ENCODE assay signal across 8 cellular contexts in the genomic region with DNA sequence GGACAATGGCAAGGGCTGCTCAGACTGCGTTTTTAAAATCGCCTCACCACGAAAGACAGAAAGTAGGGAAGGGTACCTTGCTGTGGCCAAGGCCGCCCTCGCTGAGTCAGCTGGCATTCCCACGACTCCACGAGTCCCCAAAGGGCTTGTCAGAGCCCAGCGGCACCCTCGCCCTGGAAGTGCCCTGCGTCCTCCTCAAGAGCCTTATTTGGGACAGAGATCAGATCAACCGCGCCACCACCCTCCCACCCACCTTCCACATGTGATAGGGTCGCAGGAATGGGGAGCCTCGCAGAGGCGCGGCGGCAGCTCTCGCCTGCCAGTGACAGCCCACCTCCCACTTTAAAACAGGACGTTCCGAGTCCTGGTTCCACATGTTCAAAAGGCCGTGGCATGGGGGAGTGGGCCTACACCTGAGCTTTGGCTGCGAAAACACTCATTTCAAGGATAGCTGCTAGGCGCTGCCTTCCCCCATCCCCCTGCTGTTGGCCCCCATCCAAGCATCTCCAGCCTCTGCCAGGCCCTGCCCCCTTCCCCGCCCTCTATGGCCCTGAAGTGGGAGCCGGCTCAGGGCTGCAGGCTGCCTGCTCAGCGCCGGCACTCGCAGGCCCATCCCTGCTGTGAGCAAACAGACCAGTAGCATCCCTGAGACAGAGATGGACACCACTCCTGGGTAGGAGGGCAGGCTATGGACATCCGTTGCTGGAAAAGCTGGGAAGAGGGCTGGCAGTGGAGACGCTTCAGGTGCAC. TPM values are rescaled to one million over a fixed set of nuclear protein-coding genes. Genes with fewer than 3 reads are reported as not detected.
DNase-seq lines count a peak whose midpoint lies in the region; ATAC-seq, FAIRE-seq and TF ChIP-seq lines count a peak whose summit lies in the region.

No MANE protein-coding gene starts in this region.

- WGBS in GM12878 (ENCODE audit: insufficient coverage, insufficient replicate concordance, low lambda C conversion rate, missing lambda C conversion rate), result 70% methylated on average over 30 of the region's 30 CpGs

- DNase-seq in COR-L47 (lab: John Stamatoyannopoulos, UW) (peak; percentile 79), NCI-H1694 (lab: John Stamatoyannopoulos, UW) (peak; percentile 58), GM12878 (ENCODE audit: low read depth, low spot score) (no peak), keratinocyte (ENCODE audit: low read depth, low spot score) (no peak), inferior parietal cortex (ENCODE audit: extremely low spot score) (no peak)
- DNase-seq in activated effector memory CD4-positive, alpha-beta T cell treated with anti-CD3 and anti-CD28 coated beads, Interleukin-2, amount 50 U/mL, for 16 hours, result no peak

- H3K27ac ChIP-seq in GM12878 (ENCODE audit: control insufficient read depth, insufficient read depth), result no peak overlapping the region
- H3K27ac ChIP-seq in keratinocyte (ENCODE audit: control insufficient read depth, insufficient read depth, low read length), result peak overlapping the region; percentile 47
- H3K27ac ChIP-seq in subcutaneous abdominal adipose tissue (ENCODE audit: low read depth, low read length), result peak overlapping the region; percentile 75

- TF ChIP-seq CTCF in GM12878 (IDR thresholded peaks at IDR 0.05 in 2 of 3, conservative IDR thresholded peaks at IDR 0.05 in 1 of 3; ENCODE audit: control insufficient read depth in 2 of 3, extremely low read depth in 1 of 3, insufficient read depth in 1 of 3, low read depth in 3 of 3, low read length in 3 of 3) (no peak), keratinocyte (optimal IDR thresholded peaks at IDR 0.05 in 1 of 3, IDR thresholded peaks at IDR 0.05 in 1 of 3, conservative IDR thresholded peaks at IDR 0.05 in 1 of 3; ENCODE audit: extremely low read depth in 1 of 3, insufficient read depth in 2 of 3, low read length in 3 of 3) (no peak)

- no peak for TF ChIP-seq EP300 in GM12878 (IDR thresholded peaks at IDR 0.05; ENCODE audit: borderline replicate concordance in 1 of 2, control insufficient read depth in 1 of 2, low read depth in 2 of 2, low read length in 2 of 2)

- CTCF ChIA-PET in GM12878 (lab: Yijun Ruan, JAX), result interaction anchor here (0.8 to 12.4 kb wide), 10 partner anchors 14 to 305 kb away, joined by 3 to 265 read pairs (median 4); no protein-coding TSS in a partner anchor

- no peak for FAIRE-seq in GM12878 (lab: Jason Lieb, UNC)
- FAIRE-seq in keratinocyte (lab: Jason Lieb, UNC), result no peak

- in situ Hi-C loops in GM12878 (cut with MboI), result no loop called here

- RAD21 ChIA-PET in GM12878 (lab: Charles Lee; ENCODE audit: unreplicated experiment), result interaction anchor here (0.7 to 4.3 kb wide), 8 partner anchors 21 to 1593 kb away, joined by 3 to 32 read pairs (median 4); no protein-coding TSS in a partner anchor

- H3K4me2 ChIP-seq in GM12878 (ENCODE audit: control insufficient read depth, insufficient read depth) (peak overlapping the region; percentile 97; the same call in 1 of the 2 replicates), keratinocyte (ENCODE audit: control insufficient read depth, extremely low read depth, insufficient read depth, low read depth, low read length) (peak overlapping the region; percentile 91)

- POLR2A ChIA-PET in GM12878 (lab: Charles Lee), result no interaction called here

- no peak for TF ChIP-seq POLR2A in GM12878 (IDR thresholded peaks at IDR 0.05; ENCODE audit: low read depth, low read length)

- TF ChIP-seq RAD21 in GM12878 (IDR thresholded peaks at IDR 0.05; ENCODE audit: insufficient read depth, low read depth, low read length), result no peak

- no TSS peak for BruUV-seq in GM12878 (replicated peaks; lab: Mats Ljungman, UMichigan)

- dilution Hi-C loops in keratinocyte (cut with MboI; ENCODE audit: extremely low pct_ligation_motif_present, low sequenced_read_pairs), result no loop called here

- H3K9ac ChIP-seq in GM12878 (ENCODE audit: control insufficient read depth, insufficient read depth, low read length) (no peak overlapping the region), keratinocyte (ENCODE audit: control insufficient read depth, extremely low read depth, insufficient read depth, low read length) (peak overlapping the region; percentile 89), subcutaneous abdominal adipose tissue (ENCODE audit: low read length in 5 of 5) (peak overlapping the region in 4 of 5 donors; percentile 78 to 85 (median 79))

- H3K27me3 ChIP-seq in GM12878 (replicated peaks in 1 of 2; ENCODE audit: control insufficient read depth in 2 of 2, insufficient read depth in 2 of 2, low read length in 1 of 2), result no peaks in the 10 kb centered on the region
- H3K27me3 ChIP-seq in keratinocyte (ENCODE audit: control insufficient read depth, extremely low read depth, insufficient read depth, low read length), result no peaks in the 10 kb centered on the region
- no peaks in the 10 kb centered on the region for H3K27me3 ChIP-seq in subcutaneous abdominal adipose tissue (ENCODE audit: control insufficient read depth in 5 of 5, insufficient read depth in 4 of 5, low read length in 5 of 5)

- no peaks in the 10 kb centered on the region for H3K4me1 ChIP-seq in GM12878 (ENCODE audit: control insufficient read depth, insufficient read depth, low read length)
- H3K4me1 ChIP-seq in keratinocyte (ENCODE audit: control insufficient read depth, extremely low read depth, insufficient read depth, low read length), result peaks cover 6% of the 10 kb centered on the region
- H3K4me1 ChIP-seq in subcutaneous abdominal adipose tissue (ENCODE audit: control insufficient read depth in 5 of 5, insufficient read depth in 5 of 5, low read length in 5 of 5), result peaks cover 3 to 17% (median 11%) of the 10 kb centered on the region in 5 donors

- H3K79me2 ChIP-seq in GM12878 (ENCODE audit: control insufficient read depth, insufficient read depth, low read length) (no peaks in the 10 kb centered on the region), keratinocyte (ENCODE audit: control insufficient read depth, insufficient read depth, low read length) (no peaks in the 10 kb centered on the region)

- H3K4me3 ChIP-seq in GM12878, result no peak overlapping the region
- peak overlapping the region; percentile 67 to 83 (median 83) for H3K4me3 ChIP-seq in keratinocyte (ENCODE audit: control insufficient read depth in 2 of 3, extremely low read depth in 1 of 3, insufficient read depth in 2 of 3, low read depth in 1 of 3, low read length in 3 of 3)
- H3K4me3 ChIP-seq in subcutaneous abdominal adipose tissue (ENCODE audit: low read depth in 1 of 5, low read length in 5 of 5), result peak overlapping the region; percentile 61 to 89 (median 85)

- H4K20me1 ChIP-seq in GM12878 (ENCODE audit: control insufficient read depth, insufficient read depth), result no peaks in the 10 kb centered on the region
- H4K20me1 ChIP-seq in keratinocyte (ENCODE audit: control insufficient read depth, extremely low read depth, insufficient read depth, low read length), result no peaks in the 10 kb centered on the region

- H3K36me3 ChIP-seq in GM12878 (ENCODE audit: control insufficient read depth in 2 of 2, insufficient read depth in 2 of 2, low read length in 1 of 2), result no peaks in the 10 kb centered on the region
- H3K36me3 ChIP-seq in keratinocyte (ENCODE audit: control insufficient read depth in 2 of 2, extremely low read depth in 1 of 2, insufficient read depth in 2 of 2, low read length in 2 of 2), result no peaks in the 10 kb centered on the region
- no peaks in the 10 kb centered on the region for H3K36me3 ChIP-seq in subcutaneous abdominal adipose tissue (ENCODE audit: control insufficient read depth in 5 of 5, insufficient read depth in 5 of 5, low read length in 5 of 5)

- no peak for ATAC-seq in GM12878
- ATAC-seq in HG03442 (IDR thresholded peaks at IDR 0.05; ENCODE audit: unreplicated experiment), result no peak

- intact Hi-C loops in GM12878 (cut with micrococcal nuclease; ENCODE audit: unreplicated experiment), result loop anchor here (1.0 kb wide), 2 partner anchors 26 to 75 kb away; no protein-coding TSS in a partner anchor

- SMC1A ChIA-PET in GM12878 (lab: Charles Lee; ENCODE audit: uncharacterized antibody, unreplicated experiment), result interaction anchor here (0.9 to 4.8 kb wide), 7 partner anchors 25 to 124 kb away, joined by 3 to 41 read pairs (median 10); no protein-coding TSS in a partner anchor

- H3K9me1 ChIP-seq in keratinocyte (ENCODE audit: control insufficient read depth, extremely low read depth, insufficient read depth, low read length), result no peaks in the 10 kb centered on the region

- H3K9me3 ChIP-seq in GM12878 (replicated peaks; ENCODE audit: control insufficient read depth, insufficient read depth, low read length), result no peaks in the 10 kb centered on the region
- no peaks in the 10 kb centered on the region for H3K9me3 ChIP-seq in keratinocyte (ENCODE audit: control insufficient read depth, low read depth, low read length)
- no peaks in the 10 kb centered on the region for H3K9me3 ChIP-seq in subcutaneous abdominal adipose tissue (ENCODE audit: control insufficient read depth in 5 of 5, low read length in 5 of 5)

- H2AFZ ChIP-seq in GM12878 (ENCODE audit: control insufficient read depth, low read depth, low read length), result peak overlapping the region; percentile 97
- peak overlapping the region; percentile 81 for H2AFZ ChIP-seq in keratinocyte (ENCODE audit: control insufficient read depth, low read length)

RNA-seq across cellular contexts. Expression of gene ARHGEF4, which starts 38.1 kb away (rescaled TPM):
- total RNA-seq in GM12878 (2013; cell fraction: nucleolus; rRNA removed), result 15.4 and 16.4 TPM in 2 replicates
- not detected in 2 replicates for total RNA-seq in GM12878 (2014; rRNA removed)
- not detected in 2 replicates for total RNA-seq in GM12878 (2014; rRNA removed; fragmentation: Illumina TruSeq; extraction: Trizol)
- total RNA-seq in GM12878 (2021), result 0.21 TPM in 2 replicates
- not detected for polyA plus RNA-seq in GM12878 (2011; ENCODE audit: low read depth)
- 0.04 and 0.12 TPM in 2 replicates for polyA plus RNA-seq in GM12878 (2011; rRNA removed)
- polyA plus RNA-seq in GM12878 (2011; cell fraction: cytosol; rRNA removed), result 0.15 and 0.16 TPM in 2 replicates
- 1.2 and 1.8 TPM in 2 replicates for polyA plus RNA-seq in GM12878 (2011; cell fraction: nucleus; rRNA removed)
- 0.04 and 0.11 TPM in 2 replicates for polyA plus RNA-seq in GM12878 (2012)
- 0.06 TPM in 1 of 2 replicates, not detected in the other for polyA plus RNA-seq in GM12878 (2014; fragmentation: Illumina TruSeq; extraction: Trizol)
- under 1 TPM in 1 of 2 experiments, not detected in 1; 0.02 TPM for polyA plus RNA-seq in GM12878 (2014; fragmentation: Nextera tagmentation; extraction: Ambion mirVana)
- polyA plus RNA-seq in GM12878 (2014; rRNA removed), result not detected in 2 replicates
- under 1 TPM in 1 of 2 experiments, not detected in 1; 0.24 TPM for polyA plus RNA-seq in GM12878 (2016; fragmentation: Nextera tagmentation; extraction: Ambion mirVana)
- polyA minus RNA-seq in GM12878 (2011; rRNA and poly(A)+ RNA removed), result 0.41 and 0.66 TPM in 2 replicates
- polyA minus RNA-seq in GM12878 (2011; cell fraction: cytosol; rRNA and poly(A)+ RNA removed), result 0.42 TPM in 1 of 2 replicates, not detected in the other
- 0.60 and 0.77 TPM in 2 replicates for polyA minus RNA-seq in GM12878 (2011; cell fraction: nucleus; rRNA and poly(A)+ RNA removed)
- 22.6 to 40.6 TPM (median 26.2 TPM) in 3 replicates for polyA plus RNA-seq in keratinocyte
- polyA plus RNA-seq in keratinocyte (2011; ENCODE audit: low read depth), result 102 TPM
- 6.9 and 11.2 TPM in 2 replicates for polyA plus RNA-seq in keratinocyte (2011; cell fraction: cytosol; rRNA removed)
- polyA plus RNA-seq in keratinocyte (2011; cell fraction: nucleus; rRNA removed), result 138 and 177 TPM in 2 replicates
- 34.2 and 76.3 TPM in 2 replicates for polyA plus RNA-seq in keratinocyte (2012; ENCODE audit: low replicate concordance)
- 58.4 to 67.9 TPM (median 64.0 TPM) in 3 replicates for polyA minus RNA-seq in keratinocyte
- 51.4 TPM for polyA minus RNA-seq in keratinocyte (2011; cell fraction: cytosol; rRNA and poly(A)+ RNA removed)
- 166 and 173 TPM in 2 replicates for polyA minus RNA-seq in keratinocyte (2011; cell fraction: nucleus; rRNA and poly(A)+ RNA removed)

RNA-seq across cellular contexts. Expression of gene AMER3, which starts 43.3 kb away (rescaled TPM):
- total RNA-seq in GM12878 (2013; cell fraction: nucleolus; rRNA removed), result not detected in 2 replicates
- not detected in 2 replicates for total RNA-seq in GM12878 (2014; rRNA removed)
- total RNA-seq in GM12878 (2014; rRNA removed; fragmentation: Illumina TruSeq; extraction: Trizol), result not detected in 2 replicates
- not detected in 2 replicates for total RNA-seq in GM12878 (2021)
- not detected for polyA plus RNA-seq in GM12878 (2011; ENCODE audit: low read depth)
- not detected in 2 replicates for polyA plus RNA-seq in GM12878 (2011; rRNA removed)
- not detected in 2 replicates for polyA plus RNA-seq in GM12878 (2011; cell fraction: cytosol; rRNA removed)
- not detected in 2 replicates for polyA plus RNA-seq in GM12878 (2011; cell fraction: nucleus; rRNA removed)
- polyA plus RNA-seq in GM12878 (2012), result not detected in 2 replicates
- not detected in 2 replicates for polyA plus RNA-seq in GM12878 (2014; fragmentation: Illumina TruSeq; extraction: Trizol)
- polyA plus RNA-seq in GM12878 (2014; fragmentation: Nextera tagmentation; extraction: Ambion mirVana), result not detected
- not detected in 2 replicates for polyA plus RNA-seq in GM12878 (2014; rRNA removed)
- polyA plus RNA-seq in GM12878 (2016; fragmentation: Nextera tagmentation; extraction: Ambion mirVana), result not detected
- not detected in 2 replicates for polyA minus RNA-seq in GM12878 (2011; rRNA and poly(A)+ RNA removed)
- polyA minus RNA-seq in GM12878 (2011; cell fraction: cytosol; rRNA and poly(A)+ RNA removed), result not detected in 2 replicates
- not detected in 2 replicates for polyA minus RNA-seq in GM12878 (2011; cell fraction: nucleus; rRNA and poly(A)+ RNA removed)
- polyA plus RNA-seq in keratinocyte, result not detected in 3 replicates
- not detected for polyA plus RNA-seq in keratinocyte (2011; ENCODE audit: low read depth)
- polyA plus RNA-seq in keratinocyte (2011; cell fraction: cytosol; rRNA removed), result not detected in 2 replicates
- polyA plus RNA-seq in keratinocyte (2011; cell fraction: nucleus; rRNA removed), result not detected in 2 replicates
- not detected in 2 replicates for polyA plus RNA-seq in keratinocyte (2012; ENCODE audit: low replicate concordance)
- not detected in 3 replicates for polyA minus RNA-seq in keratinocyte
- not detected for polyA minus RNA-seq in keratinocyte (2011; cell fraction: cytosol; rRNA and poly(A)+ RNA removed)
- not detected in 2 replicates for polyA minus RNA-seq in keratinocyte (2011; cell fraction: nucleus; rRNA and poly(A)+ RNA removed)

Comparison
In these comparisons a context has a peak if more than half of its experiments do, and no peak if none do; other contexts are left out.
1. DNase-seq: peak in COR-L47 (single experiment) and NCI-H1694 (single experiment); none in GM12878 (single experiment), keratinocyte (single experiment), inferior parietal cortex (single experiment) and activated effector memory CD4-positive, alpha-beta T cell treated with anti-CD3 and anti-CD28 coated beads, Interleukin-2, amount 50 U/mL, for 16 hours (single experiment).